In the genomic region with DNA sequence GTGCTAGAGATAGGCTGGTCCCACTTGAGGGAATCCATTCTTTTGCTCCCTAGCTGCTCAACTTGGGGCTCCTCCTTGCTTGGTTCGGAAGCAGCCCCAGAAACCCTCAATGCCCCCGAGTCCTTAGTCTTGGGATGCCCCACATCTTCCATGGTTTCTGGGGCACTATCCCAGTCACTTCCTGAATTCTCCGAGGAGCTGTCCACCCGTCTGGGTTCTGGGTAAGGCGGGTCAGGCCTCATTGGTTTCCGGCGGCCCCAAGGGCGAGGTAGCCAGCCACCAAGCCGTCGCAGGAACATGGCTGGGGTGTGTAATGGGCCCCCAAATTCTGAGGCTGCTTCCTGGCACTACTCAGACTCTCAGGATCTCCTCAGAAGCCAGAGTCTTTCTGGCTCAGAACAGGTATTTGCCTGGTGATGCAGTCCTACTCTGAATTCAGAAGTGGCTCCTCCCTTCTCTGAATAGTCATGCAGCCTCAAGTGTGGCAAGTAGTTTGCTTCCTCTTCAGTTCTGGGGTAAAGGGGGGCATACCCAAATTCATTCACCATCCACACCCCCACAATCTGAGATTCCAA, we compare ENCODE assay signal across 1 cellular context.
TF ChIP-seq lines count a peak whose summit lies in the region.

No MANE protein-coding gene starts in this region.

TF ChIP-seq in IMR-90, 13 proteins besides CTCF, POLR2A, EP300 and RAD21:
- TF ChIP-seq MXI1 (IDR thresholded peaks at IDR 0.05; ENCODE audit: borderline replicate concordance, low read depth, low read length) (no peak), MAZ (IDR thresholded peaks at IDR 0.05; ENCODE audit: borderline replicate concordance, low read depth, low read length) (no peak), RFX5 (IDR thresholded peaks at IDR 0.05; ENCODE audit: low read depth, low read length) (no peak), CHD1 (IDR thresholded peaks at IDR 0.05; ENCODE audit: low read depth, low read length) (no peak)
